21 cellular contexts compared by ENCODE assay signal in genomic region chr6:35265523-35265922, GRCh38. TPM values are rescaled to one million over a fixed set of nuclear protein-coding genes. Genes with fewer than 3 reads are reported as not detected.
DNase-seq lines count a peak whose midpoint lies in the region; ATAC-seq and TF ChIP-seq lines count a peak whose summit lies in the region.
"Had no signal": no experiment of that assay in that cellular context is flagged by ENCODE, and none has a peak within 500 bp of the region (broad histone marks: within the 10 kb centered on the region; RNA-seq: fewer than 3 reads in every experiment).

No MANE protein-coding gene starts in this region.

- no peak for DNase-seq in activated CD8-positive, alpha-beta memory T cell treated with anti-CD3 and anti-CD28 coated beads, Interleukin-2, amount 10 ng/mL, durations not matched to agents 7 days and 5 days
- no peak for DNase-seq in activated CD8-positive, alpha-beta memory T cell treated with anti-CD3 and anti-CD28 coated beads, Interleukin-2, amount 50 U/mL, for 48 hours
- DNase-seq in left ventricle myocardium inferior (no peak), right cardiac atrium (no peak), psoas muscle (no peak), NCI-H748 (lab: John Stamatoyannopoulos, UW; ENCODE audit: unreplicated experiment) (no peak), SW 1271 (lab: John Stamatoyannopoulos, UW) (no peak)
- DNase-seq: AML-193; CD4-positive, alpha-beta T cell; GM23248; H7; Karpas-422; NCI-H1092 treated with DMSO at 0.1 percent for 48 hours; NCI-H1436; NCI-H187; NCI-H2081 treated with DMSO at 0.1 percent for 48 hours; NCI-H2171; SJCRH30 had no signal

- 95% methylated on average over 2 of the region's 2 CpGs for WGBS in right cardiac atrium
- WGBS in psoas muscle, 3 donors, result 45 to 80% (median 50%) methylated on average over 2 of the region's 2 CpGs

- CTCF ChIA-PET in activated CD8-positive, alpha-beta memory T cell treated with anti-CD3 and anti-CD28 coated beads, Interleukin-2, amount 10 ng/mL, durations not matched to agents 7 days and 5 days (lab: Charles Lee), result interaction anchor here (1.1 to 1.3 kb wide), 2 partner anchors 65 to 184 kb away, joined by 3 read pairs; no protein-coding TSS in a partner anchor

- H3K27ac ChIP-seq in left ventricle myocardium inferior (replicated peaks) (peak overlapping the region; percentile 73), right cardiac atrium (ENCODE audit: low read length) (no peak overlapping the region), psoas muscle (peak overlapping the region; percentile 99)
- H3K27ac ChIP-seq: A549; BLaER1 treated with 17β-estradiol and CSF1 and Interleukin-3, amounts not matched to agents 10 nM and 100 nM; GM23248; SJCRH30 had no signal

- H3K27me3 ChIP-seq in left ventricle myocardium inferior (ENCODE audit: low read depth) (no peaks in the 10 kb centered on the region), right cardiac atrium (ENCODE audit: control insufficient read depth, insufficient read depth) (no peaks in the 10 kb centered on the region), psoas muscle (ENCODE audit: insufficient read depth in 3 of 3, low read length in 2 of 3) (no peaks in the 10 kb centered on the region)
- H3K27me3 ChIP-seq: BLaER1 treated with 17β-estradiol and CSF1 and Interleukin-3, amounts not matched to agents 10 nM and 100 nM; SJCRH30 had no signal

- H3K9me3 Mint-ChIP-seq in activated CD8-positive, alpha-beta memory T cell treated with anti-CD3 and anti-CD28 coated beads, Interleukin-2, amount 10 ng/mL, durations not matched to agents 7 days and 5 days (ENCODE audit: low read depth), result no peaks in the 10 kb centered on the region
- H3K9me3 Mint-ChIP-seq: CD4-positive, alpha-beta T cell had no signal

- H3K27me3 Mint-ChIP-seq in activated CD8-positive, alpha-beta memory T cell treated with anti-CD3 and anti-CD28 coated beads, Interleukin-2, amount 10 ng/mL, durations not matched to agents 7 days and 5 days, result no peaks in the 10 kb centered on the region
- H3K27me3 Mint-ChIP-seq: CD4-positive, alpha-beta T cell had no signal

- H3K4me3 Mint-ChIP-seq in activated CD8-positive, alpha-beta memory T cell treated with anti-CD3 and anti-CD28 coated beads, Interleukin-2, amount 10 ng/mL, durations not matched to agents 7 days and 5 days, result no peak overlapping the region
- H3K4me3 Mint-ChIP-seq: CD4-positive, alpha-beta T cell had no signal

- intact Hi-C loops in left ventricle myocardium inferior (cut with micrococcal nuclease), result no loop called here
- intact Hi-C loops in right cardiac atrium (cut with DNase I), result no loop called here
- intact Hi-C loops in psoas muscle (cut with DNase I), result no loop called here

- H3K36me3 Mint-ChIP-seq in activated CD8-positive, alpha-beta memory T cell treated with anti-CD3 and anti-CD28 coated beads, Interleukin-2, amount 10 ng/mL, durations not matched to agents 7 days and 5 days, result peaks cover 12% of the 10 kb centered on the region

- H3K9me3 ChIP-seq in left ventricle myocardium inferior (replicated peaks), result no peaks in the 10 kb centered on the region
- no peaks in the 10 kb centered on the region for H3K9me3 ChIP-seq in right cardiac atrium (ENCODE audit: control insufficient read depth, low read length)
- H3K9me3 ChIP-seq in psoas muscle, result no peaks in the 10 kb centered on the region
- H3K9me3 ChIP-seq: A549; BLaER1 treated with 17β-estradiol and CSF1 and Interleukin-3, amounts not matched to agents 10 nM and 100 nM; SJCRH30 had no signal

- ATAC-seq in activated CD8-positive, alpha-beta memory T cell treated with anti-CD3 and anti-CD28 coated beads, Interleukin-2, amount 10 ng/mL, durations not matched to agents 7 days and 5 days, result no peak
- ATAC-seq in right cardiac atrium (no peak), psoas muscle (peak; percentile 5 to 9 (median 7))
- ATAC-seq: A549, HepG2 had no signal

- peaks cover 39% of the 10 kb centered on the region for H3K4me1 Mint-ChIP-seq in activated CD8-positive, alpha-beta memory T cell treated with anti-CD3 and anti-CD28 coated beads, Interleukin-2, amount 10 ng/mL, durations not matched to agents 7 days and 5 days

- TF ChIP-seq CTCF in left ventricle myocardium inferior (IDR thresholded peaks at IDR 0.05; ENCODE audit: borderline replicate concordance) (no peak), psoas muscle (IDR thresholded peaks at IDR 0.05) (no peak)

- H3K4me3 ChIP-seq in left ventricle myocardium inferior (no peak overlapping the region), right cardiac atrium (ENCODE audit: low read length) (no peak overlapping the region), psoas muscle (no peak overlapping the region)
- H3K4me3 ChIP-seq: A549; BLaER1 treated with 17β-estradiol and CSF1 and Interleukin-3, amounts not matched to agents 10 nM and 100 nM; GM23248; SJCRH30 had no signal

- H3K4me1 ChIP-seq in left ventricle myocardium inferior (peaks cover 77% of the 10 kb centered on the region), right cardiac atrium (ENCODE audit: control insufficient read depth, insufficient read depth, low read length) (peaks cover 10% of the 10 kb centered on the region), psoas muscle (peaks cover 51% of the 10 kb centered on the region)
- H3K4me1 ChIP-seq: SJCRH30 had no signal

- H3K36me3 ChIP-seq in left ventricle myocardium inferior (peaks cover 2% of the 10 kb centered on the region), psoas muscle (ENCODE audit: insufficient read depth in 1 of 2, low read depth in 1 of 2) (no peaks in the 10 kb centered on the region)
- H3K36me3 ChIP-seq: SJCRH30 had no signal

- H3K27ac Mint-ChIP-seq in activated CD8-positive, alpha-beta memory T cell treated with anti-CD3 and anti-CD28 coated beads, Interleukin-2, amount 10 ng/mL, durations not matched to agents 7 days and 5 days, result peak overlapping the region; percentile 8

RNA-seq across cellular contexts. Expression of gene ZNF76, which starts 6.0 kb away (rescaled TPM):
- total RNA-seq in activated CD8-positive, alpha-beta memory T cell treated with anti-CD3 and anti-CD28 coated beads, Interleukin-2, amount 10 ng/mL, durations not matched to agents 7 days and 5 days, result 10 to 100 TPM; 55.0 to 61.8 TPM
- total RNA-seq in left ventricle myocardium inferior (38.7 TPM), right cardiac atrium (10 to 100 TPM; 28.6 to 44.4 (median 38.2) TPM), psoas muscle (10 to 100 TPM; 17.9 to 25.0 (median 22.5) TPM)
- polyA plus RNA-seq in right cardiac atrium (35.8 TPM), psoas muscle (10 to 100 TPM; 22.3 to 37.3 (median 24.6) TPM)

RNA-seq across cellular contexts. Expression of gene DEF6, which starts 32.1 kb away (rescaled TPM):
- 100 to 1,000 TPM; 153 to 194 TPM for total RNA-seq in activated CD8-positive, alpha-beta memory T cell treated with anti-CD3 and anti-CD28 coated beads, Interleukin-2, amount 10 ng/mL, durations not matched to agents 7 days and 5 days
- total RNA-seq in left ventricle myocardium inferior, result 1.0 TPM
- total RNA-seq in right cardiac atrium, result 1 to 10 TPM; 2.2 to 3.6 (median 2.7) TPM
- polyA plus RNA-seq in right cardiac atrium, result 1.3 TPM
- 1 to 10 TPM in 1 of 4 donors, under 1 TPM in 3; 0.46 to 1.6 (median 0.64) TPM for total RNA-seq in psoas muscle
- 1 to 10 TPM in 1 of 3 donors, under 1 TPM in 2; 0.43 to 1.3 (median 0.69) TPM for polyA plus RNA-seq in psoas muscle

RNA-seq across cellular contexts. Expression of gene SCUBE3, which starts 51.8 kb away (rescaled TPM):
- under 1 TPM; 0.12 to 0.54 TPM for total RNA-seq in activated CD8-positive, alpha-beta memory T cell treated with anti-CD3 and anti-CD28 coated beads, Interleukin-2, amount 10 ng/mL, durations not matched to agents 7 days and 5 days
- total RNA-seq in left ventricle myocardium inferior (8.8 TPM), right cardiac atrium (under 1 TPM; 0.25 to 0.86 (median 0.49) TPM), psoas muscle (under 1 TPM in 2 of 4 donors, not detected in 2; 0.10 to 0.21 TPM)
- polyA plus RNA-seq in right cardiac atrium (0.38 TPM), psoas muscle (under 1 TPM; 0.01 to 0.04 (median 0.01) TPM)
- total RNA-seq: CD4-positive, alpha-beta T cell; HepG2 had no signal
- polyA plus RNA-seq: HepG2 had no signal

Comparison
In these comparisons a context has a peak if more than half of its experiments do, and no peak if none do; other contexts are left out.
1. ATAC-seq: peak in psoas muscle (4 of 4); none in activated CD8-positive, alpha-beta memory T cell treated with anti-CD3 and anti-CD28 coated beads, Interleukin-2, amount 10 ng/mL, durations not matched to agents 7 days and 5 days (single experiment) and right cardiac atrium (0 of 2).
2. RNA of gene DEF6, which starts 32.1 kb away (total RNA-seq): 153 to 194 TPM in activated CD8-positive, alpha-beta memory T cell treated with anti-CD3 and anti-CD28 coated beads, Interleukin-2, amount 10 ng/mL, durations not matched to agents 7 days and 5 days; 2.2 to 3.6 TPM in right cardiac atrium, 1.0 TPM in left ventricle myocardium inferior (single experiment) and 0.46 to 1.6 TPM in psoas muscle; every median in the first group is over 10 times any median in the second.